40 cellular contexts compared by ENCODE assay signal in the genomic region with DNA sequence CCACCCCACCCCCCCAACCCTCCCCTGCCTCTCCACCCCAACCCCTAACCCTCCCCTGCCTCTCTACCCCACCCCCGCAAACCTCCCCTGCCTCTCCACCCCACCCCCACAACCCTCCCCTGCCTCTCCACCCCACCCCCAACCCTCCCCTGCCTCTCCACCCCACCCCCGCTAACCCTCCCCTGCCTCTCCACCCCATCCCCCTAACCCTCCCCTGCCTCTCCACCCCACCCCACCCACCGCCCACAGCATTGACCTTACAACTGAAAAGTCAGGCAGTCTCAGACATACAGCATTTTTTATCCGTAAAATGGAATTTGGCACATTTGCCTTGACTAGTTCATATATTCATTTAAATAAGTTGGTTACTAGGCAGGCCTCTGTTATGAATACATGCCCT.
"Had no signal": no experiment of that assay in that cellular context is flagged by ENCODE, and none has a peak within 500 bp of the region (broad histone marks: within the 10 kb centered on the region; RNA-seq: fewer than 3 reads in every experiment).

No MANE protein-coding gene starts in this region.

- H3K27ac Mint-ChIP-seq: activated B cell treated with CpG ODN at 0.5 μM for 24 hours; activated CD4-positive, alpha-beta memory T cell treated with anti-CD3 and anti-CD28 coated beads for 36 hours; activated CD4-positive, alpha-beta T cell treated with anti-CD3 and anti-CD28 coated beads for 36 hours; activated CD4-positive, alpha-beta T cell treated with anti-CD3 and anti-CD28 coated beads, Interleukin-2, amount 10 ng/mL, durations not matched to agents 24 days and 14 days; activated CD8-positive, alpha-beta memory T cell treated with anti-CD3 and anti-CD28 coated beads, Interleukin-2, amount 10 ng/mL, durations not matched to agents 7 days and 5 days; activated CD8-positive, alpha-beta T cell treated with anti-CD3 and anti-CD28 coated beads, Interleukin-2, amount 10 ng/mL, durations not matched to agents 7 days and 5 days; activated naive CD4-positive, alpha-beta T cell treated with anti-CD3 and anti-CD28 coated beads for 36 hours; activated naive CD4-positive, alpha-beta T cell treated with anti-CD3 and anti-CD28 coated beads, Interleukin-2, amount 50 U/mL, for 24 hours; activated naive CD8-positive, alpha-beta T cell treated with anti-CD3 and anti-CD28 coated beads for 36 hours; activated naive CD8-positive, alpha-beta T cell treated with anti-CD3 and anti-CD28 coated beads, Interleukin-2, amount 50 U/mL, for 24 hours; activated T-helper 1 cell treated with anti-CD3 and anti-CD28 coated beads, Interleukin-12 subunit alpha, Interleukin-12 subunit beta, Interleukin-2, Interleukin-4 antibody, amounts not matched to agents 30 ng/mL and 10 ng/mL and 1 ng/mL, durations not matched to agents 14 hours and 24 hours and 36 hours; activated T-helper 2 cell treated with anti-CD3 and anti-CD28 coated beads, Interferon-gamma antibody, Interleukin-2, Interleukin-4, amounts not matched to agents 10 μg/mL and 5 μg/mL and 100 μg/mL, durations not matched to agents 14 hours and 24 hours and 36 hours; brain; effector memory CD8-positive, alpha-beta T cell; T-helper 17 cell; T-helper 2 cell treated with Interferon-gamma antibody and Interleukin-4, amounts not matched to agents 5 μg/mL and 100 μg/mL, for 36 hours had no signal

- H3K9me3 ChIP-seq: adrenal gland, breast epithelium, esophagus muscularis mucosa, gastrocnemius medialis, heart right ventricle had no signal

- H3K4me1 ChIP-seq: adrenal gland, breast epithelium, foreskin keratinocyte, gastrocnemius medialis had no signal

- ATAC-seq: activated CD4-positive, alpha-beta T cell treated with anti-CD3 and anti-CD28 coated beads for 36 hours; activated CD8-positive, alpha-beta memory T cell treated with anti-CD3 and anti-CD28 coated beads, Interleukin-2, amount 10 ng/mL, durations not matched to agents 7 days and 5 days; activated CD8-positive, alpha-beta T cell treated with anti-CD3 and anti-CD28 coated beads, Interleukin-2, amount 10 ng/mL, durations not matched to agents 7 days and 5 days; activated naive CD8-positive, alpha-beta T cell treated with anti-CD3 and anti-CD28 coated beads, Interleukin-2, amount 50 U/mL, for 24 hours; effector memory CD8-positive, alpha-beta T cell; foreskin keratinocyte; gastrocnemius medialis; heart right ventricle; T-helper 17 cell had no signal

- FAIRE-seq: colon had no signal

- H3K27ac ChIP-seq: adrenal gland, breast epithelium, cardiac muscle cell, esophagus muscularis mucosa, foreskin keratinocyte, gastrocnemius medialis, heart right ventricle, WERI-Rb-1 had no signal

- H3K36me3 ChIP-seq: adrenal gland, breast epithelium, cardiac muscle cell, esophagus muscularis mucosa, gastrocnemius medialis, heart right ventricle, WERI-Rb-1 had no signal

- H3K4me1 Mint-ChIP-seq: activated B cell treated with CpG ODN at 0.5 μM for 24 hours; activated CD4-positive, alpha-beta T cell treated with anti-CD3 and anti-CD28 coated beads for 36 hours; activated CD8-positive, alpha-beta memory T cell treated with anti-CD3 and anti-CD28 coated beads, Interleukin-2, amount 10 ng/mL, durations not matched to agents 7 days and 5 days; activated naive CD8-positive, alpha-beta T cell treated with anti-CD3 and anti-CD28 coated beads for 36 hours; activated naive CD8-positive, alpha-beta T cell treated with anti-CD3 and anti-CD28 coated beads, Interleukin-2, amount 50 U/mL, for 24 hours; T-helper 17 cell had no signal

- H3K9me3 Mint-ChIP-seq: activated B cell treated with CpG ODN at 0.5 μM for 24 hours; activated CD4-positive, alpha-beta memory T cell treated with anti-CD3 and anti-CD28 coated beads for 36 hours; activated CD4-positive, alpha-beta T cell treated with anti-CD3 and anti-CD28 coated beads, Interleukin-2, amount 10 ng/mL, durations not matched to agents 24 days and 14 days; activated naive CD4-positive, alpha-beta T cell treated with anti-CD3 and anti-CD28 coated beads for 36 hours; activated naive CD4-positive, alpha-beta T cell treated with anti-CD3 and anti-CD28 coated beads, Interleukin-2, amount 50 U/mL, for 24 hours; activated naive CD8-positive, alpha-beta T cell treated with anti-CD3 and anti-CD28 coated beads for 36 hours; activated naive CD8-positive, alpha-beta T cell treated with anti-CD3 and anti-CD28 coated beads, Interleukin-2, amount 50 U/mL, for 24 hours; activated T-helper 1 cell treated with anti-CD3 and anti-CD28 coated beads, Interleukin-12 subunit alpha, Interleukin-12 subunit beta, Interleukin-2, Interleukin-4 antibody, amounts not matched to agents 30 ng/mL and 10 ng/mL and 1 ng/mL, durations not matched to agents 14 hours and 24 hours and 36 hours; activated T-helper 2 cell treated with anti-CD3 and anti-CD28 coated beads, Interferon-gamma antibody, Interleukin-2, Interleukin-4, amounts not matched to agents 10 μg/mL and 5 μg/mL and 100 μg/mL, durations not matched to agents 14 hours and 24 hours and 36 hours; brain; effector memory CD8-positive, alpha-beta T cell; T-helper 2 cell treated with Interferon-gamma antibody and Interleukin-4, amounts not matched to agents 5 μg/mL and 100 μg/mL, for 36 hours had no signal

- H3K27me3 ChIP-seq: adrenal gland, breast epithelium, cardiac muscle cell, esophagus muscularis mucosa, foreskin keratinocyte, gastrocnemius medialis, heart right ventricle had no signal

- DNase-seq: activated B cell treated with CpG ODN at 0.5 μM for 24 hours; activated CD4-positive, alpha-beta memory T cell treated with anti-CD3 and anti-CD28 coated beads for 36 hours; activated CD4-positive, alpha-beta T cell treated with anti-CD3 and anti-CD28 coated beads for 36 hours; activated CD4-positive, alpha-beta T cell treated with anti-CD3 and anti-CD28 coated beads, Interleukin-2, amount 10 ng/mL, durations not matched to agents 24 days and 14 days; activated CD4-positive, CD25-positive, alpha-beta regulatory T cell treated with anti-CD3 and anti-CD28 coated beads, Interleukin-2, amount 50 U/mL, for 72 hours; activated CD8-positive, alpha-beta memory T cell treated with anti-CD3 and anti-CD28 coated beads, Interleukin-2, amount 10 ng/mL, durations not matched to agents 7 days and 5 days; activated CD8-positive, alpha-beta memory T cell treated with anti-CD3 and anti-CD28 coated beads, Interleukin-2, amount 50 U/mL, for 4 hours; activated CD8-positive, alpha-beta T cell treated with anti-CD3 and anti-CD28 coated beads, Interleukin-2, amount 10 ng/mL, durations not matched to agents 7 days and 5 days; activated effector memory CD4-positive, alpha-beta T cell treated with anti-CD3 and anti-CD28 coated beads, Interleukin-2, amount 50 U/mL, for 16 hours; activated naive CD4-positive, alpha-beta T cell treated with anti-CD3 and anti-CD28 coated beads for 36 hours; activated naive CD8-positive, alpha-beta T cell treated with anti-CD3 and anti-CD28 coated beads for 36 hours; activated naive CD8-positive, alpha-beta T cell treated with anti-CD3 and anti-CD28 coated beads, Interleukin-2, amount 50 U/mL, for 24 hours; activated T-cell treated with anti-CD3 and anti-CD28 coated beads, Interleukin-2, amount 50 U/mL, for 1 hour; activated T-cell treated with anti-CD3 and anti-CD28 coated beads, Interleukin-2, amount 50 U/mL, for 48 hours; adrenal gland; amygdala; central memory CD4-positive, alpha-beta T cell; cerebellar nuclear complex; cortex of kidney; dermis blood vessel endothelial cell; effector CD4-positive, alpha-beta T cell; effector memory CD8-positive, alpha-beta T cell; erythroblast; foreskin keratinocyte; gastrocnemius medialis; glutamatergic neuron; heart right ventricle; T-helper 1 cell; T-helper 17 cell; T1000; WERI-Rb-1 had no signal

- H3K4me3 ChIP-seq: adrenal gland, breast epithelium, cardiac muscle cell, esophagus muscularis mucosa, gastrocnemius medialis, heart right ventricle had no signal

- H3K4me3 Mint-ChIP-seq: activated B cell treated with CpG ODN at 0.5 μM for 24 hours; activated CD4-positive, alpha-beta memory T cell treated with anti-CD3 and anti-CD28 coated beads for 36 hours; activated CD4-positive, alpha-beta T cell treated with anti-CD3 and anti-CD28 coated beads for 36 hours; activated CD4-positive, alpha-beta T cell treated with anti-CD3 and anti-CD28 coated beads, Interleukin-2, amount 10 ng/mL, durations not matched to agents 24 days and 14 days; activated CD8-positive, alpha-beta memory T cell treated with anti-CD3 and anti-CD28 coated beads, Interleukin-2, amount 10 ng/mL, durations not matched to agents 7 days and 5 days; activated CD8-positive, alpha-beta T cell treated with anti-CD3 and anti-CD28 coated beads, Interleukin-2, amount 10 ng/mL, durations not matched to agents 7 days and 5 days; activated naive CD4-positive, alpha-beta T cell treated with anti-CD3 and anti-CD28 coated beads for 36 hours; activated naive CD4-positive, alpha-beta T cell treated with anti-CD3 and anti-CD28 coated beads, Interleukin-2, amount 50 U/mL, for 24 hours; activated naive CD8-positive, alpha-beta T cell treated with anti-CD3 and anti-CD28 coated beads for 36 hours; activated naive CD8-positive, alpha-beta T cell treated with anti-CD3 and anti-CD28 coated beads, Interleukin-2, amount 50 U/mL, for 24 hours; activated T-helper 1 cell treated with anti-CD3 and anti-CD28 coated beads, Interleukin-12 subunit alpha, Interleukin-12 subunit beta, Interleukin-2, Interleukin-4 antibody, amounts not matched to agents 30 ng/mL and 10 ng/mL and 1 ng/mL, durations not matched to agents 14 hours and 24 hours and 36 hours; brain; effector memory CD8-positive, alpha-beta T cell; T-helper 17 cell; T-helper 2 cell treated with Interferon-gamma antibody and Interleukin-4, amounts not matched to agents 5 μg/mL and 100 μg/mL, for 36 hours had no signal

- H3K27me3 Mint-ChIP-seq: activated B cell treated with CpG ODN at 0.5 μM for 24 hours; activated CD4-positive, alpha-beta memory T cell treated with anti-CD3 and anti-CD28 coated beads for 36 hours; activated CD4-positive, alpha-beta T cell treated with anti-CD3 and anti-CD28 coated beads for 36 hours; activated naive CD4-positive, alpha-beta T cell treated with anti-CD3 and anti-CD28 coated beads, Interleukin-2, amount 50 U/mL, for 24 hours; activated naive CD8-positive, alpha-beta T cell treated with anti-CD3 and anti-CD28 coated beads for 36 hours; activated naive CD8-positive, alpha-beta T cell treated with anti-CD3 and anti-CD28 coated beads, Interleukin-2, amount 50 U/mL, for 24 hours; T-helper 17 cell had no signal

- H3K36me3 Mint-ChIP-seq: activated CD4-positive, alpha-beta memory T cell treated with anti-CD3 and anti-CD28 coated beads for 36 hours; activated CD8-positive, alpha-beta memory T cell treated with anti-CD3 and anti-CD28 coated beads, Interleukin-2, amount 10 ng/mL, durations not matched to agents 7 days and 5 days; activated naive CD4-positive, alpha-beta T cell treated with anti-CD3 and anti-CD28 coated beads, Interleukin-2, amount 50 U/mL, for 24 hours; activated naive CD8-positive, alpha-beta T cell treated with anti-CD3 and anti-CD28 coated beads for 36 hours; brain had no signal
